1 cellular context compared by ENCODE assay signal in the genomic region with DNA sequence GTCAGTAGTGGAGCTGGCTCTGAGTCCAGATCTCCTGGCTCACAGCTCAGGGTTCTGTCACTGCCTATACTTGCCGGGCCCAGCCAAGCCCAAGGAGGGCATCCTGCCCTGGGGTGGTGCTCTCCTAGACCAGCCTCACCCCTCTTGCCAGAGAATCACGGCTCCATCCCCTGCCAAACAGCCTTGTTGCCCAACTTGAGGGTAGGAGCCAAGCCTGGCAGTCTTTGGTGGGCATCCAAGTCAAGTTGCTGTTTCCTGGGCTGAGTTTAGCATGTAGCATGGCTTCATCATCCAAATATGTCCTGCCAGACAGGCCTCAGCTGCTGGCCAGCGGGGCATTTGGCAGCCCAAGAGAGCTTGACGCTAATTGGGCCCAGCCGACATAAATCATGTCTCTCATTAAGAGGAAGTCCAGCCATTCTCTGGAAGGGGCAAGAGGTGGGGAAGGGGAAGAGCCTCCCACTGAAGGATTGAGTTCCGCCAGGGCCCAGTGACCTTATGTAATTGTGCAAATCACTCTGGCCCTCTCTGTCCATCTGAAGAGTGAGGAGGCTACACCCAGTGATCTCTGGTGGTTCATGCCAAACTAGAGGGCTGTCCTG.
TF ChIP-seq lines count a peak whose summit lies in the region.

No MANE protein-coding gene starts in this region.

TF ChIP-seq in K562, 482 proteins besides CTCF, POLR2A, EP300 and RAD21 (continued from another document):
- TF ChIP-seq, protein P1, sequence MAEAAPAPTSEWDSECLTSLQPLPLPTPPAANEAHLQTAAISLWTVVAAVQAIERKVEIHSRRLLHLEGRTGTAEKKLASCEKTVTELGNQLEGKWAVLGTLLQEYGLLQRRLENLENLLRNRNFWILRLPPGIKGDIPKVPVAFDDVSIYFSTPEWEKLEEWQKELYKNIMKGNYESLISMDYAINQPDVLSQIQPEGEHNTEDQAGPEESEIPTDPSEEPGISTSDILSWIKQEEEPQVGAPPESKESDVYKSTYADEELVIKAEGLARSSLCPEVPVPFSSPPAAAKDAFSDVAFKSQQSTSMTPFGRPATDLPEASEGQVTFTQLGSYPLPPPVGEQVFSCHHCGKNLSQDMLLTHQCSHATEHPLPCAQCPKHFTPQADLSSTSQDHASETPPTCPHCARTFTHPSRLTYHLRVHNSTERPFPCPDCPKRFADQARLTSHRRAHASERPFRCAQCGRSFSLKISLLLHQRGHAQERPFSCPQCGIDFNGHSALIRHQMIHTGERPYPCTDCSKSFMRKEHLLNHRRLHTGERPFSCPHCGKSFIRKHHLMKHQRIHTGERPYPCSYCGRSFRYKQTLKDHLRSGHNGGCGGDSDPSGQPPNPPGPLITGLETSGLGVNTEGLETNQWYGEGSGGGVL (CRISPR knock-in tag; IDR thresholded peaks at IDR 0.05) = no peak
- TF ChIP-seq RBM17 (IDR thresholded peaks at IDR 0.05; ENCODE audit: borderline replicate concordance, low read depth, low read length) (no peak), ATF7 (IDR thresholded peaks at IDR 0.05) (no peak), NCOA4 (IDR thresholded peaks at IDR 0.05; ENCODE audit: partially characterized antibody) (no peak), SIN3A (IDR thresholded peaks at IDR 0.05; ENCODE audit: borderline replicate concordance in 2 of 2, control insufficient read depth in 1 of 2, low read depth in 2 of 2, low read length in 2 of 2) (no peak), SPI1 (IDR thresholded peaks at IDR 0.05; ENCODE audit: borderline replicate concordance, low read depth, low read length) (peak; percentile 64), SIN3B (IDR thresholded peaks at IDR 0.05; ENCODE audit: low read depth) (no peak), TAF1 (IDR thresholded peaks at IDR 0.05; ENCODE audit: control insufficient read depth, extremely low read depth, insufficient read depth, low read length, severe bottlenecking) (no peak), ZBED1 (IDR thresholded peaks at IDR 0.05) (no peak), ZNF224 (CRISPR knock-in tag; IDR thresholded peaks at IDR 0.05) (no peak), SMARCE1 (IDR thresholded peaks at IDR 0.05) (no peak), ZNF324 (CRISPR knock-in tag; IDR thresholded peaks at IDR 0.05) (no peak), ZNF41 (CRISPR knock-in tag; conservative IDR thresholded peaks at IDR 0.05) (no peak), CBFA2T2 (conservative IDR thresholded peaks at IDR 0.05) (no peak), HNRNPUL1 (IDR thresholded peaks at IDR 0.05; ENCODE audit: low read length) (no peak), JUNB (CRISPR knock-in tag; conservative IDR thresholded peaks at IDR 0.05) (no peak), PCBP2 (IDR thresholded peaks at IDR 0.05; ENCODE audit: low read depth, low read length, poor library complexity, severe bottlenecking) (no peak)
- TF ChIP-seq, protein P2, sequence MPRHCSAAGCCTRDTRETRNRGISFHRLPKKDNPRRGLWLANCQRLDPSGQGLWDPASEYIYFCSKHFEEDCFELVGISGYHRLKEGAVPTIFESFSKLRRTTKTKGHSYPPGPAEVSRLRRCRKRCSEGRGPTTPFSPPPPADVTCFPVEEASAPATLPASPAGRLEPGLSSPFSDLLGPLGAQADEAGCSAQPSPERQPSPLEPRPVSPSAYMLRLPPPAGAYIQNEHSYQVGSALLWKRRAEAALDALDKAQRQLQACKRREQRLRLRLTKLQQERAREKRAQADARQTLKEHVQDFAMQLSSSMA (CRISPR knock-in tag; IDR thresholded peaks at IDR 0.05) = no peak
- TF ChIP-seq, protein P3, sequence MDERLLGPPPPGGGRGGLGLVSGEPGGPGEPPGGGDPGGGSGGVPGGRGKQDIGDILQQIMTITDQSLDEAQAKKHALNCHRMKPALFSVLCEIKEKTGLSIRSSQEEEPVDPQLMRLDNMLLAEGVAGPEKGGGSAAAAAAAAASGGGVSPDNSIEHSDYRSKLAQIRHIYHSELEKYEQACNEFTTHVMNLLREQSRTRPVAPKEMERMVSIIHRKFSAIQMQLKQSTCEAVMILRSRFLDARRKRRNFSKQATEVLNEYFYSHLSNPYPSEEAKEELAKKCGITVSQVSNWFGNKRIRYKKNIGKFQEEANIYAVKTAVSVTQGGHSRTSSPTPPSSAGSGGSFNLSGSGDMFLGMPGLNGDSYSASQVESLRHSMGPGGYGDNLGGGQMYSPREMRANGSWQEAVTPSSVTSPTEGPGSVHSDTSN (CRISPR knock-in tag; IDR thresholded peaks at IDR 0.05; ENCODE audit: low read depth) = no peak
- TF ChIP-seq, protein P3 (tag; conservative IDR thresholded peaks at IDR 0.05; ENCODE audit: low read depth) = peak; percentile 92
- TF ChIP-seq, protein P4, sequence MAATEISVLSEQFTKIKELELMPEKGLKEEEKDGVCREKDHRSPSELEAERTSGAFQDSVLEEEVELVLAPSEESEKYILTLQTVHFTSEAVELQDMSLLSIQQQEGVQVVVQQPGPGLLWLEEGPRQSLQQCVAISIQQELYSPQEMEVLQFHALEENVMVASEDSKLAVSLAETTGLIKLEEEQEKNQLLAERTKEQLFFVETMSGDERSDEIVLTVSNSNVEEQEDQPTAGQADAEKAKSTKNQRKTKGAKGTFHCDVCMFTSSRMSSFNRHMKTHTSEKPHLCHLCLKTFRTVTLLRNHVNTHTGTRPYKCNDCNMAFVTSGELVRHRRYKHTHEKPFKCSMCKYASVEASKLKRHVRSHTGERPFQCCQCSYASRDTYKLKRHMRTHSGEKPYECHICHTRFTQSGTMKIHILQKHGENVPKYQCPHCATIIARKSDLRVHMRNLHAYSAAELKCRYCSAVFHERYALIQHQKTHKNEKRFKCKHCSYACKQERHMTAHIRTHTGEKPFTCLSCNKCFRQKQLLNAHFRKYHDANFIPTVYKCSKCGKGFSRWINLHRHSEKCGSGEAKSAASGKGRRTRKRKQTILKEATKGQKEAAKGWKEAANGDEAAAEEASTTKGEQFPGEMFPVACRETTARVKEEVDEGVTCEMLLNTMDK (IDR thresholded peaks at IDR 0.05; ENCODE audit: borderline replicate concordance, insufficient read depth, low read depth, low read length, poor library complexity, severe bottlenecking) = no peak
- TF ChIP-seq, protein P5, sequence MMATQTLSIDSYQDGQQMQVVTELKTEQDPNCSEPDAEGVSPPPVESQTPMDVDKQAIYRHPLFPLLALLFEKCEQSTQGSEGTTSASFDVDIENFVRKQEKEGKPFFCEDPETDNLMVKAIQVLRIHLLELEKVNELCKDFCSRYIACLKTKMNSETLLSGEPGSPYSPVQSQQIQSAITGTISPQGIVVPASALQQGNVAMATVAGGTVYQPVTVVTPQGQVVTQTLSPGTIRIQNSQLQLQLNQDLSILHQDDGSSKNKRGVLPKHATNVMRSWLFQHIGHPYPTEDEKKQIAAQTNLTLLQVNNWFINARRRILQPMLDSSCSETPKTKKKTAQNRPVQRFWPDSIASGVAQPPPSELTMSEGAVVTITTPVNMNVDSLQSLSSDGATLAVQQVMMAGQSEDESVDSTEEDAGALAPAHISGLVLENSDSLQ (IDR thresholded peaks at IDR 0.05) = peak; percentile 84
- TF ChIP-seq, protein P6, sequence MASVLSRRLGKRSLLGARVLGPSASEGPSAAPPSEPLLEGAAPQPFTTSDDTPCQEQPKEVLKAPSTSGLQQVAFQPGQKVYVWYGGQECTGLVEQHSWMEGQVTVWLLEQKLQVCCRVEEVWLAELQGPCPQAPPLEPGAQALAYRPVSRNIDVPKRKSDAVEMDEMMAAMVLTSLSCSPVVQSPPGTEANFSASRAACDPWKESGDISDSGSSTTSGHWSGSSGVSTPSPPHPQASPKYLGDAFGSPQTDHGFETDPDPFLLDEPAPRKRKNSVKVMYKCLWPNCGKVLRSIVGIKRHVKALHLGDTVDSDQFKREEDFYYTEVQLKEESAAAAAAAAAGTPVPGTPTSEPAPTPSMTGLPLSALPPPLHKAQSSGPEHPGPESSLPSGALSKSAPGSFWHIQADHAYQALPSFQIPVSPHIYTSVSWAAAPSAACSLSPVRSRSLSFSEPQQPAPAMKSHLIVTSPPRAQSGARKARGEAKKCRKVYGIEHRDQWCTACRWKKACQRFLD (CRISPR knock-in tag; IDR thresholded peaks at IDR 0.05) = no peak
